Comparison of ENCODE assay signal across 29 cellular contexts in the genomic region with DNA sequence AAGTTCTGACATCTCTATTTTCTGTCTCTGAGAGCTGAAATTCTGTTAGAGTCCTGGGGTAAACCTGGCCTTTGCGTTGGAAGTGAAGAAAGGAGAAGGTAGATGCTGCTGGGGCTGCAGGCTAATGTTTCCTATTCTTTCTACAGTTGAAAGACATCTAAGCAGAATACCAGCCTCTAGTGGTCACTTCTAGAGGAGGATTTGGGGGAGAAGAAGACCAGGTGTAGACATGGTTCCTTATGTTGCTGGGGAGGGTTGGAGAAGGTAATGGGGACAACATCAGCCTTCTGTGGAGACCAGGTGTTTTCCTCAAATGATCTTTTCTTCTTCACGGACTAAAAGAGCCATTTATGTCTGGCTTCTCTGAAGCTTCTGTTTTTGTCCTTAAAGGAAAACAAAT.
A peak's percentile ranks its signal among the peaks of the same experiment; 100 is the strongest.
DNase-seq lines count a peak whose midpoint lies in the region; ATAC-seq and TF ChIP-seq lines count a peak whose summit lies in the region.
"Had no signal": no experiment of that assay in that cellular context is flagged by ENCODE, and none has a peak within 500 bp of the region (broad histone marks: within the 10 kb centered on the region; RNA-seq: fewer than 3 reads in every experiment).

No MANE protein-coding gene starts in this region.

- DNase-seq in AG10803 (ENCODE audit: low read depth) = no peak
- DNase-seq in HT-29 (ENCODE audit: low spot score) = peak; percentile 32
- no peak for DNase-seq in Panc1 (ENCODE audit: low read depth, low spot score)
- no peak for DNase-seq in epithelial cell of esophagus (ENCODE audit: low read depth)
- DNase-seq in midbrain (lab: John Stamatoyannopoulos, UW) = no peak
- no peak for DNase-seq in D341Med (ENCODE audit: low spot score)
- DNase-seq: activated CD8-positive, alpha-beta memory T cell treated with anti-CD3 and anti-CD28 coated beads, Interleukin-2, amount 50 U/mL, for 48 hours; activated CD8-positive, alpha-beta T cell treated with anti-CD3 and anti-CD28 coated beads for 36 hours; activated naive CD4-positive, alpha-beta T cell treated with anti-CD3 and anti-CD28 coated beads for 36 hours; body of pancreas; Calu3; cerebellar nuclear complex; DMS79 treated with DMSO at 0.1 percent for 48 hours; GDM1; Karpas-422; mucosa of descending colon; natural killer cell; NCI-H187; NCI-H2171; OCI-M1; psoas muscle; Right ventricle myocardium superior; sigmoid colon; stimulated activated CD4-positive, alpha-beta T cell treated with anti-CD3 and anti-CD28 coated beads, Interleukin-12 subunit alpha, Interleukin-12 subunit beta, amount 100 ng/mL, for 4 hours; stimulated activated CD4-positive, alpha-beta T cell treated with anti-CD3 and anti-CD28 coated beads, Interleukin-2, amount 100 ng/mL, for 48 hours had no signal

- ATAC-seq in Panc1 = no peak
- no peak for ATAC-seq in HG02642 (IDR thresholded peaks at IDR 0.05; ENCODE audit: poor library complexity, unreplicated experiment)
- ATAC-seq: activated CD8-positive, alpha-beta T cell treated with anti-CD3 and anti-CD28 coated beads for 36 hours; body of pancreas; mucosa of descending colon; natural killer cell; psoas muscle had no signal

- in situ Hi-C loops in Panc1 (cut with HindIII; ENCODE audit: low pct_unique_long_range_greater_than_20kb, low sequenced_read_pairs) = no loop called here

- POLR2A ChIA-PET in Panc1 (lab: Charles Lee) = no interaction called here

- TF ChIP-seq CTCF in AG10803 (conservative IDR thresholded peaks at IDR 0.05; ENCODE audit: low read length) (peak; percentile 22), Panc1 (IDR thresholded peaks at IDR 0.05) (peak; percentile 16; the same call in 1 of the 2 replicates), epithelial cell of esophagus (IDR thresholded peaks at IDR 0.05; ENCODE audit: insufficient read depth, low read depth, low read length, missing control alignments) (peak; percentile 9)

- H3K4me3 ChIP-seq in AG10803 (ENCODE audit: low read length) = no peak overlapping the region
- H3K4me3 ChIP-seq in Panc1 (ENCODE audit: low read depth in 2 of 2, low read length in 2 of 2) = no peak overlapping the region
- no peak overlapping the region for H3K4me3 ChIP-seq in epithelial cell of esophagus (ENCODE audit: low read length)
- H3K4me3 ChIP-seq: body of pancreas, lung, mucosa of descending colon, psoas muscle, sigmoid colon, tibial nerve had no signal

- no peak overlapping the region for H3K27ac ChIP-seq in Panc1 (ENCODE audit: low read length)
- H3K27ac ChIP-seq: body of pancreas, C4-2B, psoas muscle, sigmoid colon, tibial nerve had no signal

- H3K36me3 ChIP-seq in Panc1 (ENCODE audit: control insufficient read depth, insufficient read depth, low read length) = no peaks in the 10 kb centered on the region
- H3K36me3 ChIP-seq: sigmoid colon, tibial nerve had no signal

- intact Hi-C loops in Panc1 (cut with micrococcal nuclease; ENCODE audit: unreplicated experiment) = no loop called here

- no TSS peak for BruUV-seq in Panc1 (replicated peaks; lab: Mats Ljungman, UMichigan)

- H3K27me3 ChIP-seq in Panc1 (ENCODE audit: control insufficient read depth, insufficient read depth, low read length) = no peaks in the 10 kb centered on the region
- H3K27me3 ChIP-seq: body of pancreas, sigmoid colon, tibial nerve had no signal

- no peaks in the 10 kb centered on the region for H3K4me1 ChIP-seq in Panc1 (ENCODE audit: control insufficient read depth, insufficient read depth, low read length)
- H3K4me1 ChIP-seq: sigmoid colon, tibial nerve had no signal

- CTCF ChIA-PET in Panc1 (lab: Charles Lee) = no interaction called here

- H3K9me3 ChIP-seq in Panc1 (ENCODE audit: control insufficient read depth, insufficient read depth, low read depth, low read length) = no peaks in the 10 kb centered on the region
- H3K9me3 ChIP-seq: body of pancreas, mucosa of descending colon, psoas muscle, sigmoid colon, tibial nerve had no signal
